Comparison of ENCODE assay signal across 27 cellular contexts in genomic region chr3:76841750-76842149, GRCh38.
"Had no signal": no experiment of that assay in that cellular context is flagged by ENCODE, and none has a peak within 500 bp of the region (broad histone marks: within the 10 kb centered on the region; RNA-seq: fewer than 3 reads in every experiment).

No MANE protein-coding gene starts in this region.

- H3K4me3 ChIP-seq: gastrocnemius medialis, lung, mucosa of descending colon, pancreas, right lobe of liver, thoracic aorta, tibial nerve, upper lobe of left lung, uterus had no signal

- H3K4me1 Mint-ChIP-seq: memory B cell; mesothelial cell of epicardium; naive B cell; neural crest cell; stimulated activated naive B cell treated with anti-CD40 and anti-IgM and Interleukin-4, amounts not matched to agents 10 μg/mL and 1 μg/mL and 100 μg/mL, for 72 hours had no signal

- H3K36me3 Mint-ChIP-seq: memory B cell; mesothelial cell of epicardium; naive B cell; natural killer cell treated with Interleukin-12 subunit alpha and Interleukin-12 subunit beta and Interleukin-15 and Interleukin-18, amount 100 ng/mL, for 72 hours; stimulated activated naive B cell treated with anti-CD40 and anti-IgM and Interleukin-4, amounts not matched to agents 10 μg/mL and 1 μg/mL and 100 μg/mL, for 72 hours had no signal

- H3K36me3 ChIP-seq: gastrocnemius medialis, neutrophil, pancreas, right lobe of liver, thoracic aorta, tibial nerve, upper lobe of left lung, uterus had no signal

- H3K27ac Mint-ChIP-seq: memory B cell; mesothelial cell of epicardium; naive B cell; natural killer cell treated with Interleukin-12 subunit alpha and Interleukin-12 subunit beta and Interleukin-15 and Interleukin-18, amount 100 ng/mL, for 72 hours; stimulated activated naive B cell treated with anti-CD40 and anti-IgM and Interleukin-4, amounts not matched to agents 10 μg/mL and 1 μg/mL and 100 μg/mL, for 72 hours; stimulated activated naive CD8-positive, alpha-beta T cell treated with anti-CD3 and anti-CD28 coated beads, Interleukin-15, Interleukin-2, amounts not matched to agents 100 ng/mL and 50 ng/mL, for 24 hours had no signal

- ATAC-seq: gastrocnemius medialis; left cardiac atrium; left ventricle myocardium superior; mucosa of descending colon; natural killer cell treated with Interleukin-12 subunit alpha and Interleukin-12 subunit beta and Interleukin-15 and Interleukin-18, amount 100 ng/mL, for 72 hours; pancreas; right lobe of liver; stimulated activated naive B cell treated with anti-CD40 and anti-IgM and Interleukin-4, amounts not matched to agents 10 μg/mL and 1 μg/mL and 100 μg/mL, for 72 hours had no signal

- H3K9me3 Mint-ChIP-seq: memory B cell; stimulated activated naive CD8-positive, alpha-beta T cell treated with anti-CD3 and anti-CD28 coated beads, Interleukin-15, Interleukin-2, amounts not matched to agents 100 ng/mL and 50 ng/mL, for 24 hours had no signal

- H3K4me1 ChIP-seq: gastrocnemius medialis, pancreas, right lobe of liver, tibial nerve, upper lobe of left lung, uterus had no signal

- DNase-seq: dorsolateral prefrontal cortex; effector CD4-positive, alpha-beta T cell; foreskin fibroblast; gastrocnemius medialis; head of caudate nucleus; hippocampal formation; left cardiac atrium; left ventricle myocardium superior; mucosa of descending colon; naive B cell; pancreas; right lobe of liver; small intestine; stimulated activated CD4-positive, alpha-beta T cell treated with anti-CD3 and anti-CD28 coated beads, Interleukin-15, amount 100 ng/mL, for 24 hours; stimulated activated CD4-positive, alpha-beta T cell treated with anti-CD3 and anti-CD28 coated beads, Interleukin-2, amount 100 ng/mL, for 48 hours; stimulated activated naive B cell treated with anti-CD40 and anti-IgM and Interleukin-4, amounts not matched to agents 10 μg/mL and 1 μg/mL and 100 μg/mL, for 72 hours; upper lobe of left lung; uterus had no signal

- H3K27me3 Mint-ChIP-seq: memory B cell; naive B cell; natural killer cell treated with Interleukin-12 subunit alpha and Interleukin-12 subunit beta and Interleukin-15 and Interleukin-18, amount 100 ng/mL, for 72 hours; stimulated activated naive B cell treated with anti-CD40 and anti-IgM and Interleukin-4, amounts not matched to agents 10 μg/mL and 1 μg/mL and 100 μg/mL, for 72 hours; stimulated activated naive CD8-positive, alpha-beta T cell treated with anti-CD3 and anti-CD28 coated beads, Interleukin-15, Interleukin-2, amounts not matched to agents 100 ng/mL and 50 ng/mL, for 24 hours had no signal

- H3K27ac ChIP-seq: dorsolateral prefrontal cortex, gastrocnemius medialis, neutrophil, pancreas, right lobe of liver, thoracic aorta, tibial nerve, upper lobe of left lung, uterus had no signal

- H3K27me3 ChIP-seq: gastrocnemius medialis, neutrophil, pancreas, right lobe of liver, tibial nerve, upper lobe of left lung, uterus had no signal

- H3K4me3 Mint-ChIP-seq: memory B cell; mesothelial cell of epicardium; naive B cell; natural killer cell treated with Interleukin-12 subunit alpha and Interleukin-12 subunit beta and Interleukin-15 and Interleukin-18, amount 100 ng/mL, for 72 hours; neural crest cell; stimulated activated naive B cell treated with anti-CD40 and anti-IgM and Interleukin-4, amounts not matched to agents 10 μg/mL and 1 μg/mL and 100 μg/mL, for 72 hours; stimulated activated naive CD8-positive, alpha-beta T cell treated with anti-CD3 and anti-CD28 coated beads, Interleukin-15, Interleukin-2, amounts not matched to agents 100 ng/mL and 50 ng/mL, for 24 hours had no signal

- H3K9me3 ChIP-seq: gastrocnemius medialis, mucosa of descending colon, neutrophil, pancreas, right lobe of liver, thoracic aorta, tibial nerve, upper lobe of left lung, uterus had no signal
